In the genomic region with DNA sequence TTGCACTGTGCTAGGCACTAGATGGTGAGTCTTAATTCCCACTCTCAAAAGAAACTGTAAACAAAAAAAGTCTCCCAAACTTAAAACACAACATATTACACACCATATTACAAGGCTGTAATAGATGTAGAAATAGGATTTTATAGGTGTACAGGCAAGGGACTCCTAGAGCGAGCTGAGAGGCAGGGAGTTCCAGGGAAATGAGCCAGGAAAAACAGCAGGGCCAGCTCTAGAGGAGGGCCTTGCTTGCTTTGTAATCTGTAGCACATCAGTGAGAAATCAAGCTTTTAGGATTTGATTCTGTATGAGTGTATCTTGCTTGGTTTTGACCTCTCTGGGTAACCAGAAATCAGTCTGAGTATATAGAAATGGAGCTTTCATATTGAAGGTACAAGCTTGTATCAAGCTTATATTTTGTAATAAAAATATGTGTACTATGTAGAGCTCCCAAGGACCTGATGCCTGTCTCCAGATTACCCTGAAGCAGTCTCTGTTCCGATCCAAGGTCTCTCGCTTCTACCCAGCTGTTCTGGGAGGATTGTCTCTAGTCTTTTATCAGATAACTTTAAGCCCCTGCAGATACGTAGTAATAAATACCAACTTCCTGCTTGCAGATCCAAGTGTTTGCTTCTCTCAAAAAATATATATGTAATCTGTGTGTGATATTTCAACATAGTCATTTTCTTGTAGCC, we compare ENCODE assay signal across 10 cellular contexts.
DNase-seq lines count a peak whose midpoint lies in the region; ATAC-seq and TF ChIP-seq lines count a peak whose summit lies in the region.
"Had no signal": no experiment of that assay in that cellular context is flagged by ENCODE, and none has a peak within 500 bp of the region (broad histone marks: within the 10 kb centered on the region; RNA-seq: fewer than 3 reads in every experiment).

No MANE protein-coding gene starts in this region.

- H4K8ac ChIP-seq in mesendoderm (ENCODE audit: low read depth, low read length), result no peak overlapping the region

- H3K56ac ChIP-seq in mesendoderm (ENCODE audit: low read length), result peak overlapping the region; percentile 65

- H3K27ac ChIP-seq in AG04450 (ENCODE audit: low read depth, low read length) (peak overlapping the region; percentile 58), mesendoderm (ENCODE audit: low read depth, low read length) (no peak overlapping the region)

- CTCF ChIA-PET in AG04450 (lab: Charles Lee), result interaction anchor here (0.7 to 1.1 kb wide), 3 partner anchors 48 to 184 kb away, joined by 3 read pairs; no protein-coding TSS in a partner anchor

- H3K9me3 ChIP-seq in AG04450 (ENCODE audit: control insufficient read depth, insufficient read depth, low read length) (no peaks in the 10 kb centered on the region), MG63 (no peaks in the 10 kb centered on the region), endocrine pancreas (ENCODE audit: control insufficient read depth, low read length) (no peaks in the 10 kb centered on the region)

- H2BK5ac ChIP-seq in mesendoderm (ENCODE audit: low read length), result no peak overlapping the region

- no peak for ATAC-seq in HG03139 (IDR thresholded peaks at IDR 0.05; ENCODE audit: unreplicated experiment)
- ATAC-seq: activated CD8-positive, alpha-beta T cell treated with anti-CD3 and anti-CD28 coated beads for 36 hours had no signal

- no peak overlapping the region for H3K4ac ChIP-seq in mesendoderm (ENCODE audit: low read depth, low read length)

- H3K79me1 ChIP-seq in mesendoderm (ENCODE audit: low read length), result peaks cover 16% of the 10 kb centered on the region

- H3K27me3 ChIP-seq in AG04450 (ENCODE audit: control insufficient read depth, insufficient read depth, low read length), result no peaks in the 10 kb centered on the region
- H3K27me3 ChIP-seq in MG63, result no peaks in the 10 kb centered on the region
- H3K27me3 ChIP-seq in endocrine pancreas (ENCODE audit: control insufficient read depth, insufficient read depth, low read length), result no peaks in the 10 kb centered on the region
- no peaks in the 10 kb centered on the region for H3K27me3 ChIP-seq in mesendoderm (ENCODE audit: insufficient read depth, low read length, poor library complexity)

- peaks cover 23% of the 10 kb centered on the region for H3K79me2 ChIP-seq in mesendoderm (ENCODE audit: control insufficient read depth, insufficient read depth, low read length)

- no CpG with 5 or more reads among the region's 4 CpGs for WGBS in mesendoderm (ENCODE audit: extremely low coverage, insufficient coverage, low lambda C conversion rate)

- no peak overlapping the region for H4K5ac ChIP-seq in mesendoderm (ENCODE audit: low read length)

- no peak overlapping the region for H3K18ac ChIP-seq in mesendoderm (ENCODE audit: low read length)

- no peak overlapping the region for H2BK15ac ChIP-seq in mesendoderm (replicated peaks; ENCODE audit: low read depth)

- no peak for TF ChIP-seq CTCF in AG04450 (IDR thresholded peaks at IDR 0.05; ENCODE audit: low read depth, low read length)

- no peak overlapping the region for H3K23ac ChIP-seq in mesendoderm (ENCODE audit: low read length)

- H3K4me2 ChIP-seq in mesendoderm (ENCODE audit: low read length), result no peak overlapping the region

- H3K36me3 ChIP-seq in MG63 (no peaks in the 10 kb centered on the region; the same call in none of the 2 replicates), endocrine pancreas (ENCODE audit: control insufficient read depth, insufficient read depth, low read length) (no peaks in the 10 kb centered on the region), mesendoderm (ENCODE audit: control insufficient read depth, insufficient read depth, low read length) (no peaks in the 10 kb centered on the region)

- no peak for DNase-seq in AG04450 (ENCODE audit: low read depth, low spot score)
- peak; percentile 60 for DNase-seq in MG63
- peak; percentile 76 for DNase-seq in mesendoderm
- DNase-seq in foreskin melanocyte, result no peak
- no peak for DNase-seq in activated CD4-positive, alpha-beta T cell treated with anti-CD3 and anti-CD28 coated beads for 48 hours
- DNase-seq in NAMALWA (ENCODE audit: low spot score), result no peak
- DNase-seq: activated CD8-positive, alpha-beta T cell treated with anti-CD3 and anti-CD28 coated beads for 36 hours; KG1 had no signal

- H3K4me1 ChIP-seq in endocrine pancreas (ENCODE audit: control insufficient read depth, insufficient read depth, low read length) (peaks cover 44% of the 10 kb centered on the region), mesendoderm (ENCODE audit: control insufficient read depth, low read depth, low read length) (peaks cover 23% of the 10 kb centered on the region)

- POLR2A ChIA-PET in AG04450 (lab: Yijun Ruan, JAX), result interaction anchor here (0.9 to 2.2 kb wide), 6 partner anchors 14 to 83 kb away, joined by 3 to 7 read pairs (median 4); no protein-coding TSS in a partner anchor

- H3K9ac ChIP-seq in endocrine pancreas (ENCODE audit: control insufficient read depth, insufficient read depth, low read length), result peak overlapping the region; percentile 24
- H3K9ac ChIP-seq in mesendoderm (ENCODE audit: low read length), result no peak overlapping the region

- H2AK5ac ChIP-seq in mesendoderm (ENCODE audit: low read length), result no peak overlapping the region

- H2BK120ac ChIP-seq in mesendoderm (ENCODE audit: low read depth, low read length), result no peak overlapping the region

- H3K4me3 ChIP-seq in AG04450 (ENCODE audit: low read depth, low read length) (no peak overlapping the region), MG63 (no peak overlapping the region), endocrine pancreas (ENCODE audit: control insufficient read depth, insufficient read depth, low read length) (no peak overlapping the region), mesendoderm (ENCODE audit: low read length) (no peak overlapping the region)

Comparison
In these comparisons a context has a peak if more than half of its experiments do, and no peak if none do; other contexts are left out.
1. DNase-seq: peak in MG63 (single experiment) and mesendoderm (single experiment); none in AG04450 (single experiment), foreskin melanocyte (single experiment), activated CD4-positive, alpha-beta T cell treated with anti-CD3 and anti-CD28 coated beads for 48 hours (single experiment) and NAMALWA (single experiment).